ENCODE assay signal across 16 cellular contexts in the genomic region with DNA sequence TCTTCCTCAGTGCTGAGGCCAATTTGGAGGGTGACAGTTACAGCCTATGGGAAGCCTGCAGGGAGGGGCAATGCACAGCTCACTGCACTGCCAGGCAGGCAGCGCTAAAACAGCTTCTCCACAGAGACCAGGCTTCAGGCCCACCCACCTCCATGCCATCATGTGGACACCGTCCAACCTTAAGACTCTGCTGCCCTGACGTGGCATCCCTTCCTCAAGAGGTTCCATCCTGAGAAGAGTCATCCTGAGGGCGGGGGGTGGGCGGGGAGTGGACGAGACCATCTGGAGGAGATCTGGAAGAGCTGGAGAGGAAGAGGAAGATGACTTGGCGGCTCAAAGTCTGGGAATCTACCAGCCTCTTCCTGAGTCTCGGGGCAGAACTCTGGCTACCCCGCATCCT. TPM values are rescaled to one million over a fixed set of nuclear protein-coding genes. Genes with fewer than 3 reads are reported as not detected.
DNase-seq lines count a peak whose midpoint lies in the region; ATAC-seq and TF ChIP-seq lines count a peak whose summit lies in the region.
"Had no signal": no experiment of that assay in that cellular context is flagged by ENCODE, and none has a peak within 500 bp of the region (broad histone marks: within the 10 kb centered on the region; RNA-seq: fewer than 3 reads in every experiment).

No MANE protein-coding gene starts in this region.

- no peak overlapping the region for H3K27ac Mint-ChIP-seq in glutamatergic neuron (ENCODE audit: unreplicated experiment)
- no peak overlapping the region for H3K27ac Mint-ChIP-seq in nephron progenitor cell

- H3K4me1 Mint-ChIP-seq in glutamatergic neuron (ENCODE audit: low read depth, unreplicated experiment) = peaks cover 7% of the 10 kb centered on the region
- peaks cover 35% of the 10 kb centered on the region for H3K4me1 Mint-ChIP-seq in nephron progenitor cell

- peaks cover 3% of the 10 kb centered on the region for H3K9me3 Mint-ChIP-seq in glutamatergic neuron (ENCODE audit: unreplicated experiment)
- H3K9me3 Mint-ChIP-seq in nephron progenitor cell = peaks cover 5% of the 10 kb centered on the region

- H3K4me1 ChIP-seq in right cardiac atrium (ENCODE audit: control insufficient read depth, insufficient read depth, low read length) (peaks cover 5% of the 10 kb centered on the region), aorta (ENCODE audit: control insufficient read depth in 1 of 2, insufficient read depth in 2 of 2, low read length in 2 of 2) (no peaks in the 10 kb centered on the region)
- H3K4me1 ChIP-seq: prostate gland had no signal

- H3K27me3 Mint-ChIP-seq in glutamatergic neuron (ENCODE audit: unreplicated experiment) (peaks cover 5% of the 10 kb centered on the region), nephron progenitor cell (ENCODE audit: low read depth, poor library complexity) (peaks cover 8% of the 10 kb centered on the region)

- no peak overlapping the region for H3K4me3 Mint-ChIP-seq in glutamatergic neuron (ENCODE audit: unreplicated experiment)
- no peak overlapping the region for H3K4me3 Mint-ChIP-seq in nephron progenitor cell

- no peak overlapping the region for H3K4me3 ChIP-seq in right cardiac atrium (ENCODE audit: low read length)
- H3K4me3 ChIP-seq in aorta (ENCODE audit: low read length in 2 of 2) = no peak overlapping the region
- H3K4me3 ChIP-seq: gastrocnemius medialis, prostate gland had no signal

- H3K36me3 Mint-ChIP-seq in glutamatergic neuron (ENCODE audit: unreplicated experiment) (peaks cover 5% of the 10 kb centered on the region), nephron progenitor cell (ENCODE audit: low read depth) (peaks cover 5% of the 10 kb centered on the region)

- no peaks in the 10 kb centered on the region for H3K27me3 ChIP-seq in right cardiac atrium (ENCODE audit: control insufficient read depth, insufficient read depth)
- no peaks in the 10 kb centered on the region for H3K27me3 ChIP-seq in aorta (ENCODE audit: control insufficient read depth in 1 of 2, insufficient read depth in 2 of 2, low read length in 1 of 2)
- H3K27me3 ChIP-seq: gastrocnemius medialis had no signal

- 76% methylated on average over 9 of the region's 9 CpGs for WGBS in right cardiac atrium
- 83 to 87% methylated on average over 9 of the region's 9 CpGs for WGBS in aorta, 2 donors

- H3K9me3 ChIP-seq in right cardiac atrium (ENCODE audit: control insufficient read depth, low read length) (no peaks in the 10 kb centered on the region), aorta (ENCODE audit: control insufficient read depth, low read length) (no peaks in the 10 kb centered on the region)
- H3K9me3 ChIP-seq: gastrocnemius medialis, prostate gland had no signal

- intact Hi-C loops in Right ventricle myocardium inferior (cut with DNase I) = no loop called here
- intact Hi-C loops in right cardiac atrium (cut with DNase I) = loop anchor here in 2 of 4 donors (5.0 kb wide), 1 partner anchor 83 kb away; no protein-coding TSS in a partner anchor
- intact Hi-C loops in aorta (cut with DNase I) = loop anchor here in 1 of 2 donors (5.0 kb wide), 1 partner anchor 83 kb away; no protein-coding TSS in a partner anchor

- H3K36me3 ChIP-seq in aorta (ENCODE audit: control insufficient read depth in 1 of 2, insufficient read depth in 2 of 2, low read length in 1 of 2) = no peaks in the 10 kb centered on the region
- H3K36me3 ChIP-seq: gastrocnemius medialis, prostate gland had no signal

- H3K27ac ChIP-seq in right cardiac atrium (ENCODE audit: low read length) (no peak overlapping the region), aorta (ENCODE audit: low read depth in 1 of 2, low read length in 2 of 2) (no peak overlapping the region)
- H3K27ac ChIP-seq: gastrocnemius medialis, prostate gland, RWPE1 had no signal

- TF ChIP-seq CTCF in glutamatergic neuron (IDR thresholded peaks at IDR 0.05; ENCODE audit: partially characterized antibody, unreplicated experiment) (no peak), nephron progenitor cell (IDR thresholded peaks at IDR 0.05) (no peak)

- peak; percentile 6 for DNase-seq in Right ventricle myocardium inferior (ENCODE audit: missing footprints)
- DNase-seq in right cardiac atrium = no peak
- DNase-seq in UCSD-AML1 (lab: John Stamatoyannopoulos, UW; ENCODE audit: unreplicated experiment) = peak; percentile 40
- peak; percentile 8 for DNase-seq in iPS-NIHi7 (ENCODE audit: extremely low spot score)
- peak; percentile 29 to 61 for DNase-seq in aorta
- no peak for DNase-seq in SK-N-DZ (ENCODE audit: low spot score)
- no peak for DNase-seq in glutamatergic neuron
- no peak for DNase-seq in nephron progenitor cell
- DNase-seq: activated CD4-positive, CD25-positive, alpha-beta regulatory T cell; activated effector memory CD4-positive, alpha-beta T cell treated with anti-CD3 and anti-CD28 coated beads, Interleukin-2, amount 50 U/mL, for 16 hours; gastrocnemius medialis; NCI-H82 had no signal

- ATAC-seq in Right ventricle myocardium inferior (no peak), right cardiac atrium (no peak), aorta (ENCODE audit: low FRiP score) (no peak)
- ATAC-seq: gastrocnemius medialis had no signal

RNA-seq across cellular contexts. Expression of gene ACVRL1, which starts 8.4 kb away (rescaled TPM):
- total RNA-seq in Right ventricle myocardium inferior (49.6 TPM), right cardiac atrium (10 to 100 TPM; 19.8 to 38.8 (median 28.7) TPM), aorta (10 to 100 TPM; 53.6 to 96.9 TPM), glutamatergic neuron (ENCODE audit: unreplicated experiment) (0.39 TPM)
- polyA plus RNA-seq in right cardiac atrium (18.7 TPM), aorta (10 to 100 TPM in 1 of 2 donors, 1 to 10 TPM in 1; 3.4 to 13.5 TPM)
- polyA plus RNA-seq in SK-N-DZ (2014; cell fraction: cytosol; rRNA removed) = 24.4 and 26.5 TPM in 2 replicates
- polyA plus RNA-seq in SK-N-DZ (2014; cell fraction: nucleus; rRNA removed) = 25.3 and 33.4 TPM in 2 replicates
- total RNA-seq: T-helper 1 cell treated with Interleukin-12 subunit alpha and Interleukin-12 subunit beta and Interleukin-4 antibody, amounts not matched to agents 30 ng/mL and 1 ng/mL, for 36 hours had no signal
- polyA plus RNA-seq: keratinocyte had no signal

RNA-seq across cellular contexts. Expression of gene ANKRD33, which starts 11.0 kb away (rescaled TPM):
- total RNA-seq in Right ventricle myocardium inferior (not detected), right cardiac atrium (not detected), aorta (under 1 TPM in 1 of 2 donors, not detected in 1; 0.54 TPM), glutamatergic neuron (ENCODE audit: unreplicated experiment) (not detected)
- polyA plus RNA-seq in right cardiac atrium (not detected), aorta (not detected)
- polyA plus RNA-seq in SK-N-DZ (2014; cell fraction: cytosol; rRNA removed) = 0.15 TPM in 1 of 2 replicates, not detected in the other
- polyA plus RNA-seq in SK-N-DZ (2014; cell fraction: nucleus; rRNA removed) = 0.27 TPM in 1 of 2 replicates, not detected in the other
- total RNA-seq: gastrocnemius medialis; prostate gland; T-helper 1 cell treated with Interleukin-12 subunit alpha and Interleukin-12 subunit beta and Interleukin-4 antibody, amounts not matched to agents 30 ng/mL and 1 ng/mL, for 36 hours had no signal
- polyA plus RNA-seq: keratinocyte had no signal

RNA-seq across cellular contexts. Expression of gene FIGNL2, which starts 50.4 kb away (rescaled TPM):
- 0.22 TPM for total RNA-seq in Right ventricle myocardium inferior
- under 1 TPM; 0.25 to 0.39 (median 0.28) TPM for total RNA-seq in right cardiac atrium
- 0.18 TPM for polyA plus RNA-seq in right cardiac atrium
- 1 to 10 TPM; 1.0 to 2.1 TPM for total RNA-seq in aorta
- under 1 TPM in 1 of 2 donors, not detected in 1; 0.08 TPM for polyA plus RNA-seq in aorta
- polyA plus RNA-seq in SK-N-DZ (2014; cell fraction: cytosol; rRNA removed) = 4.9 and 6.4 TPM in 2 replicates
- 6.0 and 7.1 TPM in 2 replicates for polyA plus RNA-seq in SK-N-DZ (2014; cell fraction: nucleus; rRNA removed)
- total RNA-seq in glutamatergic neuron (ENCODE audit: unreplicated experiment) = 107 TPM
- polyA plus RNA-seq: keratinocyte had no signal

RNA-seq across cellular contexts. Expression of gene ACVR1B, which starts 52.6 kb away (rescaled TPM):
- total RNA-seq in Right ventricle myocardium inferior = 10.8 TPM
- 10 to 100 TPM; 14.6 to 19.4 (median 16.3) TPM for total RNA-seq in right cardiac atrium
- 15.2 TPM for polyA plus RNA-seq in right cardiac atrium
- total RNA-seq in aorta = 10 to 100 TPM; 24.0 to 24.5 TPM
- polyA plus RNA-seq in aorta = 1 to 10 TPM; 2.3 to 6.9 TPM
- polyA plus RNA-seq in SK-N-DZ (2014; cell fraction: cytosol; rRNA removed) = 23.8 and 24.9 TPM in 2 replicates
- 16.1 and 25.1 TPM in 2 replicates for polyA plus RNA-seq in SK-N-DZ (2014; cell fraction: nucleus; rRNA removed)
- 50.2 TPM for total RNA-seq in glutamatergic neuron (ENCODE audit: unreplicated experiment)

Comparison
In these comparisons a context has a peak if more than half of its experiments do, and no peak if none do; other contexts are left out.
1. DNase-seq: peak in Right ventricle myocardium inferior (single experiment), UCSD-AML1 (single experiment), iPS-NIHi7 (single experiment) and aorta (2 of 2); none in right cardiac atrium (0 of 3), SK-N-DZ (single experiment), glutamatergic neuron (single experiment) and nephron progenitor cell (single experiment).
2. RNA of gene ACVRL1, which starts 8.4 kb away (total RNA-seq): 53.6 to 96.9 TPM in aorta, 49.6 TPM in Right ventricle myocardium inferior (single experiment) and 19.8 to 38.8 TPM in right cardiac atrium; 0.39 TPM in glutamatergic neuron (single experiment); every median in the first group is over 10 times any median in the second.
3. RNA of gene FIGNL2, which starts 50.4 kb away (total RNA-seq): 107 TPM in glutamatergic neuron (single experiment); 1.0 to 2.1 TPM in aorta, 0.25 to 0.39 TPM in right cardiac atrium and 0.22 TPM in Right ventricle myocardium inferior (single experiment); every median in the first group is over 10 times any median in the second.